ENCODE assay signal across 1 cellular context in genomic region chr19:48988286-48988685, GRCh38.
TF ChIP-seq lines count a peak whose summit lies in the region.

No MANE protein-coding gene starts in this region.

TF ChIP-seq in K562, 482 proteins besides CTCF, POLR2A, EP300 and RAD21:
- TF ChIP-seq NFYB (IDR thresholded peaks at IDR 0.05; ENCODE audit: extremely low read depth, insufficient read length), result no peak
- TF ChIP-seq ZNF121 (CRISPR knock-in tag; conservative IDR thresholded peaks at IDR 0.05), result peak; percentile 43
TF ChIP-seq in K562: peak in this region for 1.
